Comparison of ENCODE assay signal across 19 cellular contexts in genomic region chr7:8015746-8016120, GRCh38.
"Had no signal": no experiment of that assay in that cellular context is flagged by ENCODE, and none has a peak within 500 bp of the region (broad histone marks: within the 10 kb centered on the region; RNA-seq: fewer than 3 reads in every experiment).

No MANE protein-coding gene starts in this region.

- H3K4me3 Mint-ChIP-seq: activated B cell treated with CpG ODN at 0.5 μM for 24 hours; activated T-helper 1 cell treated with anti-CD3 and anti-CD28 coated beads, Interleukin-12 subunit alpha, Interleukin-12 subunit beta, Interleukin-2, Interleukin-4 antibody, amounts not matched to agents 30 ng/mL and 10 ng/mL and 1 ng/mL, durations not matched to agents 14 hours and 24 hours and 36 hours had no signal

- H3K9ac ChIP-seq: SK-N-SH had no signal

- H3K9me3 Mint-ChIP-seq: activated B cell treated with CpG ODN at 0.5 μM for 24 hours; activated T-helper 1 cell treated with anti-CD3 and anti-CD28 coated beads, Interleukin-12 subunit alpha, Interleukin-12 subunit beta, Interleukin-2, Interleukin-4 antibody, amounts not matched to agents 30 ng/mL and 10 ng/mL and 1 ng/mL, durations not matched to agents 14 hours and 24 hours and 36 hours had no signal

- H3K27ac Mint-ChIP-seq: activated B cell treated with CpG ODN at 0.5 μM for 24 hours; activated T-helper 1 cell treated with anti-CD3 and anti-CD28 coated beads, Interleukin-12 subunit alpha, Interleukin-12 subunit beta, Interleukin-2, Interleukin-4 antibody, amounts not matched to agents 30 ng/mL and 10 ng/mL and 1 ng/mL, durations not matched to agents 14 hours and 24 hours and 36 hours had no signal

- ATAC-seq: heart right ventricle, psoas muscle, right cardiac atrium had no signal

- H3K4me1 ChIP-seq: ascending aorta, esophagus muscularis mucosa, left ventricle myocardium inferior, psoas muscle had no signal

- H3K4me3 ChIP-seq: ascending aorta, coronary artery, esophagus muscularis mucosa, heart right ventricle, left ventricle myocardium inferior, ovary, psoas muscle, stomach, upper lobe of left lung had no signal

- H3K4me2 ChIP-seq: SK-N-SH had no signal

- H3K36me3 ChIP-seq: ascending aorta, left ventricle myocardium inferior, ovary, upper lobe of left lung had no signal

- H3K9me3 ChIP-seq: ascending aorta, esophagus muscularis mucosa, heart right ventricle, left ventricle myocardium inferior, ovary, psoas muscle, SK-N-SH, stomach, upper lobe of left lung had no signal

- H3K27me3 Mint-ChIP-seq: activated B cell treated with CpG ODN at 0.5 μM for 24 hours had no signal

- DNase-seq: activated B cell treated with CpG ODN at 0.5 μM for 24 hours; activated CD4-positive, alpha-beta T cell treated with anti-CD3 and anti-CD28 coated beads for 48 hours; activated CD8-positive, alpha-beta memory T cell treated with anti-CD3 and anti-CD28 coated beads for 24 hours; heart right ventricle; kidney glomerular epithelial cell; left ventricle myocardium inferior; mammary epithelial cell; midbrain; ovary; psoas muscle; right cardiac atrium; SK-N-SH; stomach; T-helper 9 cell had no signal

- H3K27me3 ChIP-seq: ascending aorta, esophagus muscularis mucosa, heart right ventricle, ovary, stomach, upper lobe of left lung had no signal

- H3K27ac ChIP-seq: ascending aorta, coronary artery, esophagus muscularis mucosa, left ventricle myocardium inferior, ovary, psoas muscle, stomach had no signal
